Comparison of ENCODE assay signal across 20 cellular contexts in the genomic region with DNA sequence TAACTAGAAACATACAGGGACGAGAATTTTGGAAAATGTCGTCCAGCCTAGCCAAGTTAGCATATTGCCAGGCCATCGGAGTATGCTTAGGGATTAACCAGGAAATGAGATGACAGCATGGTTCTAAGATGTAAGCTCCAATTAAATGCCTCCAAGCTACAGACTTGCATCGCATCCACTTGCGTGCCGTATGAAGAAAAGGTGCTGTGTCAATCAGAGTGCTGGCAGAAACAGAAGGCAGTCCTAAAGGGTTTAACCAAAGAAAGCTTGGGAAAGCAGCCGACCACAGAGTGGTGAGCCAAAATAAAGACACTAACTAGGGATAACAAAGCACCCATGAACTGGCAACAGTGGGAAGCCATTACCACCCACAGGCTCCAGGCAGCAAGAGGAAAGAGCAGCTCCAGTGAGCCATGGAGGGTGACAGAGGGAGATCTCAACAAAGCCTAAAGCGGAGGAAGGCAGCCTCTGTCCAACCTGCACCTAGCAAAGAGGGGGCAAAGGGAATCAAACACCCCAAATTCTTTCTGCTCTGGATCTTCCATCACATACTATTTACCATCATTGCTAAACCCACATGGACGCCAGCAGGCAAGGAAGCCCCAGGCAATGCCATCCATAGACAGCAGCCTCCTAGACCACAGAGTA. TPM values are rescaled to one million over a fixed set of nuclear protein-coding genes. Genes with fewer than 3 reads are reported as not detected.
DNase-seq lines count a peak whose midpoint lies in the region; ATAC-seq, FAIRE-seq and TF ChIP-seq lines count a peak whose summit lies in the region.
"Had no signal": no experiment of that assay in that cellular context is flagged by ENCODE, and none has a peak within 500 bp of the region (broad histone marks: within the 10 kb centered on the region; RNA-seq: fewer than 3 reads in every experiment).

No MANE protein-coding gene starts in this region.

- CTCF ChIA-PET in HepG2 (lab: Yijun Ruan, JAX; ENCODE audit: low intra/inter-chr PET ratio, low total read pairs) = no interaction called here

- no peaks in the 10 kb centered on the region for H3K36me3 ChIP-seq in HepG2 (replicated peaks in 1 of 2; ENCODE audit: control insufficient read depth in 1 of 2, insufficient read depth in 2 of 2, low read length in 2 of 2)
- no peaks in the 10 kb centered on the region for H3K36me3 ChIP-seq in right lobe of liver
- H3K36me3 ChIP-seq in esophagus muscularis mucosa = no peaks in the 10 kb centered on the region
- no peaks in the 10 kb centered on the region for H3K36me3 ChIP-seq in suprapubic skin

- POLR2A ChIA-PET in HepG2 (lab: Yijun Ruan, JAX) = no interaction called here

- no peak for ATAC-seq in HepG2
- no peak for ATAC-seq in right lobe of liver
- no peak for ATAC-seq in HG03196 (IDR thresholded peaks at IDR 0.05; ENCODE audit: unreplicated experiment)
- ATAC-seq: Panc1, T-cell had no signal

- no peak overlapping the region for H3K9ac ChIP-seq in HepG2 (ENCODE audit: insufficient read depth, low read depth, low read length)

- H3K4me3 ChIP-seq in HepG2 (replicated peaks in 1 of 3; ENCODE audit: insufficient read depth in 1 of 3, low read depth in 2 of 3, low read length in 3 of 3) (no peak overlapping the region), right lobe of liver (no peak overlapping the region), esophagus muscularis mucosa (no peak overlapping the region), suprapubic skin (no peak overlapping the region)

- no peak overlapping the region for H2AFZ ChIP-seq in HepG2 (ENCODE audit: low read length)

- no peak for TF ChIP-seq RAD21 in HepG2 (CRISPR knock-in tag; IDR thresholded peaks at IDR 0.05)

- no peak for TF ChIP-seq POLR2A in HepG2 (IDR thresholded peaks at IDR 0.05; ENCODE audit: insufficient read depth in 1 of 2, low read depth in 2 of 2, low read length in 2 of 2)
- no peak for TF ChIP-seq POLR2A in right lobe of liver (IDR thresholded peaks at IDR 0.05)
- TF ChIP-seq POLR2A in esophagus muscularis mucosa (IDR thresholded peaks at IDR 0.05; ENCODE audit: low read depth) = no peak
- TF ChIP-seq POLR2A in suprapubic skin (IDR thresholded peaks at IDR 0.05) = no peak

- H3K4me1 ChIP-seq in HepG2 (ENCODE audit: insufficient read depth, low read length) = peaks cover 11% of the 10 kb centered on the region; the same call in 1 of the 2 replicates
- H3K4me1 ChIP-seq in right lobe of liver = no peaks in the 10 kb centered on the region
- H3K4me1 ChIP-seq in esophagus muscularis mucosa = no peaks in the 10 kb centered on the region
- H3K4me1 ChIP-seq in suprapubic skin = no peaks in the 10 kb centered on the region

- H3K4me2 ChIP-seq in HepG2 (ENCODE audit: low read depth, low read length) = peak overlapping the region; percentile 56

- no TSS peak for BruUV-seq in HepG2 (replicated peaks; lab: Mats Ljungman, UMichigan)

- TF ChIP-seq EP300 in HepG2 (IDR thresholded peaks at IDR 0.05; ENCODE audit: low read depth in 2 of 2, low read length in 2 of 2) = no peak
- TF ChIP-seq EP300 in HepG2 (CRISPR knock-in tag; IDR thresholded peaks at IDR 0.05; ENCODE audit: borderline replicate concordance) = no peak
- no peak for TF ChIP-seq EP300 in esophagus muscularis mucosa (IDR thresholded peaks at IDR 0.05)
- TF ChIP-seq EP300 in suprapubic skin (IDR thresholded peaks at IDR 0.05) = no peak

- no peaks in the 10 kb centered on the region for H3K9me3 ChIP-seq in HepG2 (ENCODE audit: low read length)
- H3K9me3 ChIP-seq in right lobe of liver = no peaks in the 10 kb centered on the region
- H3K9me3 ChIP-seq in esophagus muscularis mucosa = no peaks in the 10 kb centered on the region
- no peaks in the 10 kb centered on the region for H3K9me3 ChIP-seq in suprapubic skin

- WGBS in HepG2 (ENCODE audit: low lambda C conversion rate) = 46% methylated on average over 8 of the region's 9 CpGs
- 86% methylated on average over 6 of the region's 9 CpGs for WGBS in right lobe of liver (ENCODE audit: insufficient coverage, low coverage, low lambda C conversion rate, missing lambda C conversion rate)
- 91% methylated on average over 9 of the region's 9 CpGs for WGBS in esophagus muscularis mucosa
- WGBS in suprapubic skin = 83% methylated on average over 9 of the region's 9 CpGs

- H3K27me3 ChIP-seq in HepG2 (ENCODE audit: control insufficient read depth in 1 of 2, insufficient read depth in 2 of 2, low read length in 2 of 2) = 0 out of 5 replicates have a peak, but pooled peaks cover 0 to 6% of the 10 kb centered on the region in 2 experiments
- H3K27me3 ChIP-seq in right lobe of liver = no peaks in the 10 kb centered on the region
- H3K27me3 ChIP-seq in esophagus muscularis mucosa = no peaks in the 10 kb centered on the region
- no peaks in the 10 kb centered on the region for H3K27me3 ChIP-seq in suprapubic skin

- in situ Hi-C loops in HepG2 (cut with HindIII; ENCODE audit: extremely low pct_ligation_motif_present, low pct_unique_long_range_greater_than_20kb) = no loop called here
- in situ Hi-C loops in SK-MEL-5 (cut with HindIII; ENCODE audit: low pct_unique_long_range_greater_than_20kb, low sequenced_read_pairs) = no loop called here

- no peaks in the 10 kb centered on the region for H3K79me2 ChIP-seq in HepG2 (ENCODE audit: insufficient read depth, low read length)

- TF ChIP-seq CTCF in HepG2 (CRISPR knock-in tag; IDR thresholded peaks at IDR 0.05) = no peak
- no peak for TF ChIP-seq CTCF in right lobe of liver (IDR thresholded peaks at IDR 0.05)
- no peak for TF ChIP-seq CTCF in esophagus muscularis mucosa (IDR thresholded peaks at IDR 0.05)
- no peak for TF ChIP-seq CTCF in suprapubic skin (IDR thresholded peaks at IDR 0.05)

- no peak for FAIRE-seq in HepG2 (lab: Jason Lieb, UNC)
- FAIRE-seq: A204.1, GM19239, H54 had no signal

- H3K27ac ChIP-seq in HepG2 (ENCODE audit: extremely low read length, insufficient read depth, low read length) = no peak overlapping the region
- no peak overlapping the region for H3K27ac ChIP-seq in right lobe of liver
- no peak overlapping the region for H3K27ac ChIP-seq in esophagus muscularis mucosa (replicated peaks in 1 of 4)
- H3K27ac ChIP-seq in suprapubic skin = no peak overlapping the region

- DNase-seq in HepG2 (ENCODE audit: low spot score) (no peak), right lobe of liver (no peak), SK-MEL-5 (ENCODE audit: low read depth, low spot score) (peak; percentile 84), esophagus muscularis mucosa (ENCODE audit: extremely low spot score) (peak; percentile 74), NCI-H510A treated with DMSO at 0.1 percent for 48 hours (lab: John Stamatoyannopoulos, UW) (no peak), suprapubic skin (ENCODE audit: low spot score in 2 of 2) (no peak)
- DNase-seq: EL; Karpas-422; NCI-H1417 treated with DMSO at 0.1 percent for 48 hours; NCI-H1930; NCI-H2171; NCI-H345; NCI-H526; NK-92 treated with Interleukin-12 subunit alpha and Interleukin-12 subunit beta, amount 100 ng/mL, for 24 hours; T-cell had no signal

- intact Hi-C loops in HepG2 (cut with micrococcal nuclease; ENCODE audit: unreplicated experiment) = no loop called here
- intact Hi-C loops in right lobe of liver (cut with DNase I) = no loop called here
- intact Hi-C loops in esophagus muscularis mucosa (cut with DNase I) = no loop called here

- H4K20me1 ChIP-seq in HepG2 (ENCODE audit: insufficient read depth, low read length) = no peaks in the 10 kb centered on the region

RNA-seq across cellular contexts. Expression of gene SOCS6, which starts 27.6 kb away (rescaled TPM):
- 38.3 and 49.0 TPM in 2 replicates for total RNA-seq in HepG2 (2016; rRNA removed; fragmentation: Illumina TruSeq; extraction: Trizol)
- 5.6 and 6.6 TPM in 2 replicates for total RNA-seq in HepG2 (2016; cell fraction: cytosol; rRNA removed; fragmentation: Illumina TruSeq; extraction: Trizol; ENCODE audit: low read depth)
- 37.6 and 47.6 TPM in 2 replicates for total RNA-seq in HepG2 (2016; cell fraction: insoluble cytoplasmic fraction; rRNA removed; fragmentation: Illumina TruSeq; extraction: Trizol)
- 27.3 and 28.4 TPM in 2 replicates for total RNA-seq in HepG2 (2016; cell fraction: membrane; rRNA removed; fragmentation: Illumina TruSeq; extraction: Trizol)
- total RNA-seq in HepG2 (2016; cell fraction: nucleus; rRNA removed; fragmentation: Illumina TruSeq; extraction: Trizol) = 30.4 and 31.8 TPM in 2 replicates
- 16.4 and 18.6 TPM in 2 replicates for polyA plus RNA-seq in HepG2 (2011; rRNA removed)
- 12.9 and 16.3 TPM in 2 replicates for polyA plus RNA-seq in HepG2 (2011; cell fraction: cytosol; rRNA removed)
- polyA plus RNA-seq in HepG2 (2011; cell fraction: nucleus; rRNA removed) = 11.7 and 13.4 TPM in 2 replicates
- 16.0 and 19.4 TPM in 2 replicates for polyA plus RNA-seq in HepG2 (2012)
- 3.9 and 4.2 TPM in 2 replicates for polyA plus RNA-seq in HepG2 (2016; cell fraction: cytosol; fragmentation: Illumina TruSeq; extraction: Trizol; ENCODE audit: low read depth)
- polyA plus RNA-seq in HepG2 (2016; cell fraction: insoluble cytoplasmic fraction; fragmentation: Illumina TruSeq; extraction: Trizol; ENCODE audit: low read depth) = 29.0 and 32.7 TPM in 2 replicates
- 13.0 and 13.4 TPM in 2 replicates for polyA plus RNA-seq in HepG2 (2016; cell fraction: membrane; fragmentation: Illumina TruSeq; extraction: Trizol; ENCODE audit: low read depth)
- 29.4 and 30.4 TPM in 2 replicates for polyA plus RNA-seq in HepG2 (2016; cell fraction: nucleus; fragmentation: Illumina TruSeq; extraction: Trizol; ENCODE audit: insufficient read depth, low read depth)
- polyA minus RNA-seq in HepG2 (2011; rRNA and poly(A)+ RNA removed; ENCODE audit: low replicate concordance) = 25.5 and 66.8 TPM in 2 replicates
- polyA minus RNA-seq in HepG2 (2011; cell fraction: cytosol; rRNA and poly(A)+ RNA removed) = 23.0 and 28.6 TPM in 2 replicates
- 53.8 and 56.2 TPM in 2 replicates for polyA minus RNA-seq in HepG2 (2011; cell fraction: nucleus; rRNA and poly(A)+ RNA removed)
- 10 to 100 TPM; 11.7 to 18.0 (median 14.0) TPM for total RNA-seq in right lobe of liver
- total RNA-seq in SK-MEL-5 (2014; rRNA removed; shearing (Covaris generic)) = 29.6 and 33.3 TPM in 2 replicates
- polyA plus RNA-seq in SK-MEL-5 (2015; cell fraction: cytosol; rRNA removed) = 18.8 and 19.5 TPM in 2 replicates
- polyA plus RNA-seq in SK-MEL-5 (2015; cell fraction: nucleus; rRNA removed) = 24.6 and 30.7 TPM in 2 replicates
- total RNA-seq in esophagus muscularis mucosa = 10 to 100 TPM; 14.1 to 22.3 (median 19.4) TPM
- total RNA-seq in suprapubic skin = 10 to 100 TPM; 16.3 to 26.5 (median 18.5) TPM

RNA-seq across cellular contexts. Expression of gene RTTN, which starts 55.8 kb away (rescaled TPM):
- total RNA-seq in HepG2 (2016; rRNA removed; fragmentation: Illumina TruSeq; extraction: Trizol) (12.5 and 18.7 TPM in 2 replicates), right lobe of liver (1 to 10 TPM; 2.3 to 7.4 (median 6.5) TPM), esophagus muscularis mucosa (10 to 100 TPM in 1 of 4 donors, 1 to 10 TPM in 3; 6.7 to 18.7 (median 7.3) TPM), suprapubic skin (10 to 100 TPM in 2 of 4 donors, 1 to 10 TPM in 2; 8.4 to 26.1 (median 12.5) TPM)
- total RNA-seq in HepG2 (2016; cell fraction: cytosol; rRNA removed; fragmentation: Illumina TruSeq; extraction: Trizol; ENCODE audit: low read depth) = 15.8 and 24.3 TPM in 2 replicates
- total RNA-seq in HepG2 (2016; cell fraction: insoluble cytoplasmic fraction; rRNA removed; fragmentation: Illumina TruSeq; extraction: Trizol) = 11.4 and 18.6 TPM in 2 replicates
- 9.9 and 11.5 TPM in 2 replicates for total RNA-seq in HepG2 (2016; cell fraction: membrane; rRNA removed; fragmentation: Illumina TruSeq; extraction: Trizol)
- total RNA-seq in HepG2 (2016; cell fraction: nucleus; rRNA removed; fragmentation: Illumina TruSeq; extraction: Trizol) = 69.6 and 74.0 TPM in 2 replicates
- 3.4 and 5.4 TPM in 2 replicates for polyA plus RNA-seq in HepG2 (2011; rRNA removed)
- polyA plus RNA-seq in HepG2 (2011; cell fraction: cytosol; rRNA removed) = 1.8 and 2.0 TPM in 2 replicates
- polyA plus RNA-seq in HepG2 (2011; cell fraction: nucleus; rRNA removed) = 8.1 and 9.1 TPM in 2 replicates
- polyA plus RNA-seq in HepG2 (2012) = 3.8 and 4.5 TPM in 2 replicates
- polyA plus RNA-seq in HepG2 (2016; cell fraction: cytosol; fragmentation: Illumina TruSeq; extraction: Trizol; ENCODE audit: low read depth) = 1.0 and 1.1 TPM in 2 replicates
- polyA plus RNA-seq in HepG2 (2016; cell fraction: insoluble cytoplasmic fraction; fragmentation: Illumina TruSeq; extraction: Trizol; ENCODE audit: low read depth) = 5.4 and 7.2 TPM in 2 replicates
- 1.6 and 1.9 TPM in 2 replicates for polyA plus RNA-seq in HepG2 (2016; cell fraction: membrane; fragmentation: Illumina TruSeq; extraction: Trizol; ENCODE audit: low read depth)
- polyA plus RNA-seq in HepG2 (2016; cell fraction: nucleus; fragmentation: Illumina TruSeq; extraction: Trizol; ENCODE audit: insufficient read depth, low read depth) = 14.8 and 16.8 TPM in 2 replicates
- polyA minus RNA-seq in HepG2 (2011; rRNA and poly(A)+ RNA removed; ENCODE audit: low replicate concordance) = 18.4 and 41.1 TPM in 2 replicates
- 4.4 and 5.3 TPM in 2 replicates for polyA minus RNA-seq in HepG2 (2011; cell fraction: cytosol; rRNA and poly(A)+ RNA removed)
- 117 and 137 TPM in 2 replicates for polyA minus RNA-seq in HepG2 (2011; cell fraction: nucleus; rRNA and poly(A)+ RNA removed)
- total RNA-seq in SK-MEL-5 (2014; rRNA removed; shearing (Covaris generic)) = 21.7 and 23.3 TPM in 2 replicates
- polyA plus RNA-seq in SK-MEL-5 (2015; cell fraction: cytosol; rRNA removed) = 10.2 and 12.7 TPM in 2 replicates
- 37.9 and 39.7 TPM in 2 replicates for polyA plus RNA-seq in SK-MEL-5 (2015; cell fraction: nucleus; rRNA removed)

Comparison
In these comparisons a context has a peak if more than half of its experiments do, and no peak if none do; other contexts are left out.
1. DNase-seq: peak in SK-MEL-5 (single experiment) and esophagus muscularis mucosa (single experiment); none in HepG2 (single experiment), right lobe of liver (0 of 3), NCI-H510A treated with DMSO at 0.1 percent for 48 hours (single experiment) and suprapubic skin (0 of 2).